8 cellular contexts compared by ENCODE assay signal in genomic region chr1:173420330-173420806, GRCh38. TPM values are rescaled to one million over a fixed set of nuclear protein-coding genes. Genes with fewer than 3 reads are reported as not detected.
DNase-seq lines count a peak whose midpoint lies in the region; ATAC-seq and TF ChIP-seq lines count a peak whose summit lies in the region.

No MANE protein-coding gene starts in this region.

- H3K36me3 ChIP-seq in IMR-90 (ENCODE audit: control insufficient read depth, insufficient read depth, low read length) (peaks cover 4% of the 10 kb centered on the region; the same call in 1 of the 2 replicates), thoracic aorta (peaks cover 2% of the 10 kb centered on the region)

- H4K20me1 ChIP-seq in IMR-90 (ENCODE audit: insufficient read depth, low read length) = no peaks in the 10 kb centered on the region

- no TSS peak for BruUV-seq in IMR-90 (replicated peaks; lab: Mats Ljungman, UMichigan)

- H3K27me3 Mint-ChIP-seq in activated CD8-positive, alpha-beta T cell treated with anti-CD3 and anti-CD28 coated beads, Interleukin-2, amount 10 ng/mL, durations not matched to agents 7 days and 5 days (ENCODE audit: low read depth) = no peaks in the 10 kb centered on the region
- no peaks in the 10 kb centered on the region for H3K27me3 Mint-ChIP-seq in natural killer cell (ENCODE audit: low read depth in 2 of 2)

- H3K4ac ChIP-seq in IMR-90 (ENCODE audit: low read depth, low read length) = peak overlapping the region; percentile 82

- peak overlapping the region; percentile 71 for H3K4me2 ChIP-seq in IMR-90 (ENCODE audit: low read depth, low read length)

- no peak for TF ChIP-seq POLR2A in IMR-90 (IDR thresholded peaks at IDR 0.05; ENCODE audit: low read depth, low read length)
- no peak for TF ChIP-seq POLR2A in erythroblast (IDR thresholded peaks at IDR 0.05; ENCODE audit: low read length)

- no peak overlapping the region for H2BK5ac ChIP-seq in IMR-90 (ENCODE audit: low read depth, low read length, poor library complexity, severe bottlenecking)

- in situ Hi-C loops in IMR-90 (cut with MboI; ENCODE audit: low sequenced_read_pairs) = no loop called here

- H3K4me3 ChIP-seq in IMR-90 (ENCODE audit: insufficient read depth, low read depth, low read length) = no peak overlapping the region
- H3K4me3 ChIP-seq in thoracic aorta = peak overlapping the region; percentile 25

- peak overlapping the region; percentile 77 for H2BK20ac ChIP-seq in IMR-90 (ENCODE audit: low read depth, low read length)

- no CpG with 5 or more reads among the region's 7 CpGs for WGBS in IMR-90 (ENCODE audit: extremely low coverage in 2 of 2, insufficient read length in 1 of 2), 2 experiments

- H3K9me3 ChIP-seq in IMR-90 (ENCODE audit: control insufficient read depth, insufficient read depth, low read length) = no peaks in the 10 kb centered on the region
- H3K9me3 ChIP-seq in thoracic aorta = no peaks in the 10 kb centered on the region

- peak overlapping the region; percentile 64; the same call in 1 of the 3 replicates for H2BK15ac ChIP-seq in IMR-90 (ENCODE audit: low read depth, low read length)

- H3K27ac Mint-ChIP-seq in activated CD8-positive, alpha-beta T cell treated with anti-CD3 and anti-CD28 coated beads, Interleukin-2, amount 10 ng/mL, durations not matched to agents 7 days and 5 days = no peak overlapping the region
- H3K27ac Mint-ChIP-seq in natural killer cell = peak overlapping the region; percentile 34 to 69

- H2BK120ac ChIP-seq in IMR-90 (ENCODE audit: low read depth, low read length) = peak overlapping the region; percentile 87

- no peak overlapping the region for H3K4me3 Mint-ChIP-seq in activated CD8-positive, alpha-beta T cell treated with anti-CD3 and anti-CD28 coated beads, Interleukin-2, amount 10 ng/mL, durations not matched to agents 7 days and 5 days
- peak overlapping the region; percentile 6 for H3K4me3 Mint-ChIP-seq in natural killer cell

- H4K5ac ChIP-seq in IMR-90 (ENCODE audit: low read depth, low read length) = peak overlapping the region; percentile 83

- peak overlapping the region; percentile 84 for H3K14ac ChIP-seq in IMR-90 (replicated peaks; ENCODE audit: low read depth, low read length)

- peak overlapping the region; percentile 89 for H2AFZ ChIP-seq in IMR-90 (replicated peaks; ENCODE audit: low read length, poor library complexity)

- H3K27me3 ChIP-seq in IMR-90 (ENCODE audit: control insufficient read depth, insufficient read depth, low read length) = no peaks in the 10 kb centered on the region
- H3K27me3 ChIP-seq in thoracic aorta (replicated peaks; ENCODE audit: insufficient read depth) = no peaks in the 10 kb centered on the region

- peak; percentile 85 for TF ChIP-seq RAD21 in IMR-90 (IDR thresholded peaks at IDR 0.05; ENCODE audit: low read length)

- H2AK5ac ChIP-seq in IMR-90 (ENCODE audit: low read depth, low read length) = peak overlapping the region; percentile 90

- peak; percentile 98 for ATAC-seq in IMR-90 (ENCODE audit: low read depth)
- peak; percentile 92 for ATAC-seq in activated CD8-positive, alpha-beta T cell treated with anti-CD3 and anti-CD28 coated beads, Interleukin-2, amount 10 ng/mL, durations not matched to agents 7 days and 5 days
- peak; percentile 82 to 94 (median 89) for ATAC-seq in natural killer cell
- ATAC-seq in thoracic aorta (ENCODE audit: insufficient number of reproducible peaks, low FRiP score, low read depth) = peak; percentile 93
- ATAC-seq in HG02588 (IDR thresholded peaks at IDR 0.05; ENCODE audit: unreplicated experiment) = no peak

- peak overlapping the region; percentile 86 for H3K18ac ChIP-seq in IMR-90 (ENCODE audit: low read depth, low read length)

- H4K91ac ChIP-seq in IMR-90 (ENCODE audit: insufficient read depth, low read depth, low read length) = peak overlapping the region; percentile 95

- no peak overlapping the region for H3K23ac ChIP-seq in IMR-90 (ENCODE audit: low read depth, low read length)

- peak; percentile 85 for TF ChIP-seq CTCF in IMR-90 (conservative IDR thresholded peaks at IDR 0.05; ENCODE audit: low read depth, low read length)
- peak; percentile 91 for TF ChIP-seq CTCF in natural killer cell (IDR thresholded peaks at IDR 0.05)
- peak; percentile 82 for TF ChIP-seq CTCF in thoracic aorta (IDR thresholded peaks at IDR 0.05)

- H3K56ac ChIP-seq in IMR-90 (ENCODE audit: extremely low read depth, insufficient read depth, low read length) = peak overlapping the region; percentile 20; the same call in 1 of the 2 replicates

- H3K4me1 Mint-ChIP-seq in activated CD8-positive, alpha-beta T cell treated with anti-CD3 and anti-CD28 coated beads, Interleukin-2, amount 10 ng/mL, durations not matched to agents 7 days and 5 days (ENCODE audit: low read depth) = peaks cover 10% of the 10 kb centered on the region
- H3K4me1 Mint-ChIP-seq in natural killer cell = peaks cover 6 to 7% of the 10 kb centered on the region in 2 donors

- H3K36me3 Mint-ChIP-seq in activated CD8-positive, alpha-beta T cell treated with anti-CD3 and anti-CD28 coated beads, Interleukin-2, amount 10 ng/mL, durations not matched to agents 7 days and 5 days (ENCODE audit: low read depth) = peaks cover 4% of the 10 kb centered on the region
- no peaks in the 10 kb centered on the region for H3K36me3 Mint-ChIP-seq in natural killer cell

- dilution Hi-C loops in IMR-90 (cut with HindIII; ENCODE audit: low sequenced_read_pairs, unreplicated experiment) = no loop called here

- DNase-seq in DMS153 treated with DMSO at 0.1 percent for 48 hours (lab: John Stamatoyannopoulos, UW; ENCODE audit: unreplicated experiment) = peak; percentile 67
- peak; percentile 83 for DNase-seq in IMR-90
- peak; percentile 63 for DNase-seq in NOMO-1 treated with DMSO at 0.1 percent for 48 hours (lab: John Stamatoyannopoulos, UW; ENCODE audit: unreplicated experiment)
- DNase-seq in activated CD8-positive, alpha-beta T cell treated with anti-CD3 and anti-CD28 coated beads, Interleukin-2, amount 10 ng/mL, durations not matched to agents 7 days and 5 days = peak; percentile 74
- peak; percentile 83 to 90 for DNase-seq in erythroblast (lab: John Stamatoyannopoulos, UW)
- peak; percentile 43 for DNase-seq in natural killer cell
- DNase-seq in thoracic aorta (ENCODE audit: low spot score) = no peak

- peak overlapping the region; percentile 72 to 90 for H4K8ac ChIP-seq in IMR-90 (ENCODE audit: low read depth in 2 of 2, low read length in 2 of 2)

- no peaks in the 10 kb centered on the region for H3K9me3 Mint-ChIP-seq in activated CD8-positive, alpha-beta T cell treated with anti-CD3 and anti-CD28 coated beads, Interleukin-2, amount 10 ng/mL, durations not matched to agents 7 days and 5 days (ENCODE audit: insufficient read depth)
- H3K9me3 Mint-ChIP-seq in natural killer cell = no peaks in the 10 kb centered on the region

- peak overlapping the region; percentile 21 for H2AK9ac ChIP-seq in IMR-90 (replicated peaks; ENCODE audit: low read depth, low read length, poor library complexity)

- peak overlapping the region; percentile 40; the same call in 1 of the 2 replicates for H3K27ac ChIP-seq in IMR-90 (ENCODE audit: insufficient read depth, low read length)
- no peak overlapping the region for H3K27ac ChIP-seq in thoracic aorta

- H3K9me1 ChIP-seq in IMR-90 (ENCODE audit: insufficient read depth, low read length) = peaks cover 3% of the 10 kb centered on the region; the same call in 1 of the 2 replicates

- POLR2A ChIA-PET in IMR-90 (lab: Charles Lee; ENCODE audit: unreplicated experiment) = interaction anchor here (0.8 kb wide), 1 partner anchor 215 kb away, joined by 3 read pairs; no protein-coding TSS in a partner anchor
- POLR2A ChIA-PET in activated CD8-positive, alpha-beta T cell treated with anti-CD3 and anti-CD28 coated beads, Interleukin-2, amount 10 ng/mL, durations not matched to agents 7 days and 5 days (lab: Charles Lee) = no interaction called here

- peak overlapping the region; percentile 75 for H3K9ac ChIP-seq in IMR-90 (ENCODE audit: low read depth, low read length)

- intact Hi-C loops in IMR-90 (cut with micrococcal nuclease) = loop anchor here (1.0 to 5.0 kb wide), 4 partner anchors 165 to 1322 kb away; partner anchors contain the start of genes CENPL and DARS2
- intact Hi-C loops in natural killer cell (cut with micrococcal nuclease) = loop anchor here (1.0 to 10.0 kb wide), 3 partner anchors 405 to 1304 kb away; no protein-coding TSS in a partner anchor

- H3K79me1 ChIP-seq in IMR-90 (ENCODE audit: low read depth in 1 of 2, low read length in 2 of 2) = no peaks in the 10 kb centered on the region; a peak in 1 of 4 replicates

- CTCF ChIA-PET in IMR-90 (lab: Yijun Ruan, JAX) = interaction anchor here (0.6 to 1.1 kb wide), 6 partner anchors 9 to 676 kb away, joined by 3 to 5 read pairs (median 3); no protein-coding TSS in a partner anchor
- CTCF ChIA-PET in activated CD8-positive, alpha-beta T cell treated with anti-CD3 and anti-CD28 coated beads, Interleukin-2, amount 10 ng/mL, durations not matched to agents 7 days and 5 days (lab: Charles Lee) = interaction anchor here (0.7 to 2.8 kb wide), 11 partner anchors 9 to 829 kb away, joined by 3 to 29 read pairs (median 4); no protein-coding TSS in a partner anchor

- H3K4me1 ChIP-seq in IMR-90 (ENCODE audit: control insufficient read depth, insufficient read depth, low read length) = peaks cover 3% of the 10 kb centered on the region; the same call in 1 of the 2 replicates
- H3K4me1 ChIP-seq in thoracic aorta (ENCODE audit: control insufficient read depth in 1 of 2, low read depth in 2 of 2) = peaks cover 0 to 4% of the 10 kb centered on the region in 2 donors

TF ChIP-seq in IMR-90, 13 proteins besides CTCF, POLR2A, EP300 and RAD21:
- TF ChIP-seq SMC3 (IDR thresholded peaks at IDR 0.05; ENCODE audit: low read depth, low read length) = peak; percentile 84
- no peak for TF ChIP-seq CEBPB (IDR thresholded peaks at IDR 0.05; ENCODE audit: low read depth, low read length)
- TF ChIP-seq NFE2L2 (IDR thresholded peaks at IDR 0.05; ENCODE audit: low read depth, low read length) = no peak
- TF ChIP-seq MXI1 (IDR thresholded peaks at IDR 0.05; ENCODE audit: borderline replicate concordance, low read depth, low read length) = no peak

RNA-seq across cellular contexts. Expression of gene PRDX6, which starts 56.8 kb away (rescaled TPM):
- 293 and 373 TPM in 2 replicates for total RNA-seq in IMR-90 (2012; rRNA removed)
- polyA plus RNA-seq in IMR-90 (2012; rRNA removed) = 348 and 426 TPM in 2 replicates
- polyA plus RNA-seq in IMR-90 (2012; cell fraction: cytosol; rRNA removed) = 183 and 353 TPM in 2 replicates
- 78.5 and 401 TPM in 2 replicates for polyA plus RNA-seq in IMR-90 (2012; cell fraction: nucleus; rRNA removed; ENCODE audit: low replicate concordance)
- total RNA-seq in activated CD8-positive, alpha-beta T cell treated with anti-CD3 and anti-CD28 coated beads, Interleukin-2, amount 10 ng/mL, durations not matched to agents 7 days and 5 days = 100 to 1,000 TPM; 144 to 155 TPM
- 10 to 100 TPM; 95.2 to 99.9 (median 99.9) TPM for total RNA-seq in natural killer cell
- 100 to 1,000 TPM; 102 to 154 TPM for total RNA-seq in thoracic aorta
